Comparison of ENCODE assay signal across 17 cellular contexts in genomic region chr2:242024751-242025355, GRCh38.
DNase-seq lines count a peak whose midpoint lies in the region; ATAC-seq and TF ChIP-seq lines count a peak whose summit lies in the region.
"Had no signal": no experiment of that assay in that cellular context is flagged by ENCODE, and none has a peak within 500 bp of the region (broad histone marks: within the 10 kb centered on the region; RNA-seq: fewer than 3 reads in every experiment).

No MANE protein-coding gene starts in this region.

- peaks cover 21 to 28% (median 27%) of the 10 kb centered on the region in 3 donors for H3K4me1 Mint-ChIP-seq in T-cell
- no peaks in the 10 kb centered on the region for H3K4me1 Mint-ChIP-seq in type B pancreatic cell (ENCODE audit: unreplicated experiment)

- H3K4me3 Mint-ChIP-seq in T-cell: no peak overlapping the region
- H3K4me3 Mint-ChIP-seq in type B pancreatic cell: no peak overlapping the region
- H3K4me3 Mint-ChIP-seq: CD8-positive, alpha-beta T cell had no signal

- no peak for ATAC-seq in T-cell (replicated peaks in 1 of 4)
- ATAC-seq: CD8-positive, alpha-beta T cell had no signal

- DNase-seq in activated effector memory CD4-positive, alpha-beta T cell treated with anti-CD3 and anti-CD28 coated beads, Interleukin-2, amount 50 U/mL, for 16 hours: peak; percentile 39
- no peak for DNase-seq in activated effector memory CD4-positive, alpha-beta T cell treated with Interleukin-2 at 50 U/mL for 16 hours
- DNase-seq in T-cell (no peak), mesenteric fat pad (ENCODE audit: low spot score) (peak; percentile 73), type B pancreatic cell (ENCODE audit: extremely low spot score, unreplicated experiment) (peak; percentile 42), HuH-7.5 (ENCODE audit: low spot score) (no peak), HT-29 (ENCODE audit: low spot score) (no peak), iPS-NIHi7 (ENCODE audit: extremely low spot score) (no peak)
- DNase-seq: BE2C, Calu3, NCI-H1417 treated with DMSO at 0.1 percent for 48 hours, NCI-H187 treated with DMSO at 0.1 percent for 48 hours, NCI-H226, NCI-H524 treated with DMSO at 0.1 percent for 48 hours, PC-9, SJCRH30 had no signal

- CTCF ChIA-PET in T-cell (lab: Charles Lee): no interaction called here

- TF ChIP-seq CTCF in type B pancreatic cell (conservative IDR thresholded peaks at IDR 0.05): no peak

- H3K27ac Mint-ChIP-seq in T-cell (peak overlapping the region; percentile 11 to 24), type B pancreatic cell (no peak overlapping the region)
- H3K27ac Mint-ChIP-seq: CD8-positive, alpha-beta T cell had no signal

- H3K9me3 Mint-ChIP-seq in T-cell: no peaks in the 10 kb centered on the region
- no peaks in the 10 kb centered on the region for H3K9me3 Mint-ChIP-seq in type B pancreatic cell
- H3K9me3 Mint-ChIP-seq: CD8-positive, alpha-beta T cell had no signal

- H3K36me3 Mint-ChIP-seq in T-cell: peaks cover 61% of the 10 kb centered on the region
- H3K36me3 Mint-ChIP-seq in type B pancreatic cell: no peaks in the 10 kb centered on the region

- POLR2A ChIA-PET in T-cell (lab: Charles Lee): no interaction called here

- H3K27me3 Mint-ChIP-seq in T-cell (peaks cover 0 to 46% of the 10 kb centered on the region in 2 donors), type B pancreatic cell (peaks cover 49% of the 10 kb centered on the region)

Comparison
In these comparisons a context has a peak if more than half of its experiments do, and no peak if none do; other contexts are left out.
1. DNase-seq: peak in activated effector memory CD4-positive, alpha-beta T cell treated with anti-CD3 and anti-CD28 coated beads, Interleukin-2, amount 50 U/mL, for 16 hours (single experiment), mesenteric fat pad (single experiment) and type B pancreatic cell (single experiment); none in activated effector memory CD4-positive, alpha-beta T cell treated with Interleukin-2 at 50 U/mL for 16 hours (single experiment), T-cell (0 of 34), HuH-7.5 (single experiment), HT-29 (single experiment) and iPS-NIHi7 (single experiment).